ENCODE assay signal across 8 cellular contexts in genomic region chr5:138352722-138353549, GRCh38. TPM values are rescaled to one million over a fixed set of nuclear protein-coding genes. Genes with fewer than 3 reads are reported as not detected.
A peak's percentile ranks its signal among the peaks of the same experiment; 100 is the strongest.
DNase-seq lines count a peak whose midpoint lies in the region; ATAC-seq and TF ChIP-seq lines count a peak whose summit lies in the region.

No MANE protein-coding gene starts in this region.

- TF ChIP-seq CTCF in endothelial cell (IDR thresholded peaks at IDR 0.05; ENCODE audit: unreplicated experiment) (peak; percentile 80), mucosa of descending colon (IDR thresholded peaks at IDR 0.05) (no peak)

- H3K9me3 ChIP-seq in mucosa of descending colon: no peaks in the 10 kb centered on the region

- peak overlapping the region; percentile 97 for H3K4me3 Mint-ChIP-seq in endothelial cell (ENCODE audit: unreplicated experiment)

- H3K4me3 ChIP-seq in mucosa of descending colon: peak overlapping the region; percentile 96

- DNase-seq in NCI-H524 (lab: John Stamatoyannopoulos, UW): peak; percentile 23 to 43
- DNase-seq in NCI-H524 treated with DMSO at 0.1 percent for 48 hours (lab: John Stamatoyannopoulos, UW): no peak
- DNase-seq in NCI-H526 treated with DMSO at 0.1 percent for 48 hours (lab: John Stamatoyannopoulos, UW): peak; percentile 49
- peak; percentile 38 to 47 for DNase-seq in activated CD8-positive, alpha-beta memory T cell treated with anti-CD3 and anti-CD28 coated beads for 4 hours (ENCODE audit: low read depth in 2 of 2)
- DNase-seq in endothelial cell (ENCODE audit: low spot score): peak; percentile 56
- DNase-seq in mucosa of descending colon: peak; percentile 71 to 84 (median 81)
- DNase-seq in stimulated activated CD8-positive, alpha-beta memory T cell treated with anti-CD3 and anti-CD28 coated beads, Interleukin-4, amount 100 ng/mL, for 24 hours (ENCODE audit: low read depth): peak; percentile 59

- peaks cover 20% of the 10 kb centered on the region for H3K4me1 Mint-ChIP-seq in endothelial cell (ENCODE audit: unreplicated experiment)

- no peaks in the 10 kb centered on the region for H3K9me3 Mint-ChIP-seq in endothelial cell (ENCODE audit: unreplicated experiment)

- H3K36me3 ChIP-seq in mucosa of descending colon (ENCODE audit: low read depth): no peaks in the 10 kb centered on the region

- H3K27ac Mint-ChIP-seq in endothelial cell (ENCODE audit: unreplicated experiment): peak overlapping the region; percentile 92

- ATAC-seq in HG02885 (IDR thresholded peaks at IDR 0.05; ENCODE audit: poor library complexity, unreplicated experiment) (peak; percentile 56), mucosa of descending colon (peak; percentile 72)

- H3K27me3 Mint-ChIP-seq in endothelial cell (ENCODE audit: unreplicated experiment): peaks cover 15% of the 10 kb centered on the region

- H3K36me3 Mint-ChIP-seq in endothelial cell (ENCODE audit: low read depth, unreplicated experiment): peaks cover 28% of the 10 kb centered on the region

- intact Hi-C loops in mucosa of descending colon (cut with DNase I, micrococcal nuclease): no loop called here

- H3K4me1 ChIP-seq in mucosa of descending colon (ENCODE audit: low read depth): peaks cover 18% of the 10 kb centered on the region

RNA-seq across cellular contexts. Expression of gene KDM3B, which starts 0.5 kb away (rescaled TPM):
- 101 TPM for total RNA-seq in endothelial cell (ENCODE audit: unreplicated experiment)
- 10 to 100 TPM; 56.6 to 84.3 (median 71.7) TPM for total RNA-seq in mucosa of descending colon

RNA-seq across cellular contexts. Expression of gene FAM53C, which starts 14.9 kb away (rescaled TPM):
- total RNA-seq in endothelial cell (ENCODE audit: unreplicated experiment): 49.5 TPM
- 10 to 100 TPM; 14.4 to 33.5 (median 14.5) TPM for total RNA-seq in mucosa of descending colon

RNA-seq across cellular contexts. Expression of gene CDC25C, which starts 21.3 kb away (rescaled TPM):
- 3.8 TPM for total RNA-seq in endothelial cell (ENCODE audit: unreplicated experiment)
- 1 to 10 TPM in 2 of 3 donors, under 1 TPM in 1; 0.79 to 4.1 (median 1.3) TPM for total RNA-seq in mucosa of descending colon
